ENCODE assay signal across 27 cellular contexts in the genomic region with DNA sequence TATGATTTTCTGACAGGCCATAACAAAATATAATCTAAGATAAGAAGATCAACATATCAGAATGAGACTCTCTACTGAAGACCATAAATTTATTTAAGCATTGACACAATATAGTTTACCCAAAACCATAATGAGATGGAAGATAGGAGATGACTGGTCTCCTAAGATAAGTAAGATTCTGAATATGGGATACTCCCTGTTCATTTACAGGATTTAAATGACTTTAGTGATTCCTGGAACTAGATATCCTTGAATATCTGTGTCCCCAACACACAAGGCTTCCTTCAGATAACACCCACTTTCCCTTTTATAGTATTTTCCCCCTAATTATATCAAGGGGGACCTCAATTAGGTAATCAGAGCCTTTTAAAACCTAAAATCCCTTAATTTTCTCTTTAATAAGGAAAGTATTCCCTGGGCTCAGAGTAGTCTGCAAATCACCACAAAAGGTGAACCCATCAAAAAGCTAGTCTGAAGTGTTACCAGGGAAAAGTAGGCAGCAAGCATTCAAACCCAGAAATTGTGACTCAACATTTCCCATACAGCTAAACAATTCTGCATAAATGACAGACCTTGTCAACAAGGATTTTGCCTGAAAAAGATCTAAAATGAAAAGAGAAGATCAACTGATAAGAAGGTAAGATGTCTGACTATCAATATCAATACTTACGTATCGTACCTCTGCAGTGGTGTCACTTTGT.
"Had no signal": no experiment of that assay in that cellular context is flagged by ENCODE, and none has a peak within 500 bp of the region (broad histone marks: within the 10 kb centered on the region; RNA-seq: fewer than 3 reads in every experiment).

No MANE protein-coding gene starts in this region.

- DNase-seq: activated B cell treated with CpG ODN at 0.5 μM for 24 hours; activated CD4-positive, alpha-beta memory T cell treated with anti-CD3 and anti-CD28 coated beads, Interleukin-2, amount 10 ng/mL, durations not matched to agents 7 days and 5 days; activated CD4-positive, alpha-beta T cell treated with anti-CD3 and anti-CD28 coated beads, Interleukin-2, amount 10 ng/mL, durations not matched to agents 24 days and 14 days; activated CD4-positive, alpha-beta T cell treated with anti-CD3 and anti-CD28 coated beads, Interleukin-2, amount 50 U/mL, for 4 hours; activated CD8-positive, alpha-beta memory T cell treated with anti-CD3 and anti-CD28 coated beads, Interleukin-2, amount 50 U/mL, for 48 hours; activated effector memory CD4-positive, alpha-beta T cell treated with Interleukin-2 at 50 U/mL for 16 hours; activated gamma-delta T cell treated with Interleukin-2 at 50 U/mL for 16 hours; activated naive CD4-positive, alpha-beta T cell treated with anti-CD3 and anti-CD28 coated beads, Interleukin-2, amount 50 U/mL, for 16 hours; activated naive CD4-positive, alpha-beta T cell treated with Interleukin-2 at 50 U/mL for 16 hours; activated T-cell treated with anti-CD3 and anti-CD28 coated beads for 4 hours; activated T-cell treated with anti-CD3 and anti-CD28 coated beads, Interleukin-2, amount 50 U/mL, for 4 hours; amniotic stem cell; anterior cingulate cortex; brain microvascular endothelial cell; dorsolateral prefrontal cortex; effector memory CD4-positive, alpha-beta T cell; endodermal cell; foreskin keratinocyte; gastrocnemius medialis; heart right ventricle; T-helper 17 cell; T1000; WERI-Rb-1 had no signal

- FAIRE-seq: astrocyte, bronchial epithelial cell had no signal

- ATAC-seq: activated CD4-positive, CD25-positive, alpha-beta regulatory T cell treated with anti-CD3 and anti-CD28 coated beads, Interleukin-2, amount 50 U/mL, for 24 hours; activated T-cell treated with anti-CD3 and anti-CD28 coated beads, Interleukin-2, amount 50 U/mL, for 4 hours; activated T-helper 17 cell treated with anti-CD3 and anti-CD28 coated beads, Interleukin-2, amount 50 U/mL, for 72 hours; foreskin keratinocyte; gastrocnemius medialis; heart right ventricle; T-helper 17 cell had no signal
